ENCODE assay signal across 8 cellular contexts in genomic region chr9:85742630-85742928, GRCh38. TPM values are rescaled to one million over a fixed set of nuclear protein-coding genes. Genes with fewer than 3 reads are reported as not detected.
DNase-seq lines count a peak whose midpoint lies in the region; ATAC-seq, FAIRE-seq and TF ChIP-seq lines count a peak whose summit lies in the region.

No MANE protein-coding gene starts in this region.

- H3K4me3 ChIP-seq in heart left ventricle (peak overlapping the region; percentile 81 to 100 (median 98)), WERI-Rb-1 (ENCODE audit: low read depth, low read length) (peak overlapping the region; percentile 66), right atrium auricular region (peak overlapping the region; percentile 96 to 97), small intestine (ENCODE audit: low read depth in 1 of 2, low read length in 2 of 2) (peak overlapping the region in 1 of 2 donors; percentile 76)

- TF ChIP-seq POLR2A in heart left ventricle (IDR thresholded peaks at IDR 0.05), result no peak

- H3K4me1 ChIP-seq in heart left ventricle (peaks cover 0 to 54% (median 15%) of the 10 kb centered on the region in 12 donors), right atrium auricular region (peaks cover 0 to 22% of the 10 kb centered on the region in 2 donors), small intestine (ENCODE audit: control insufficient read depth in 2 of 2, insufficient read depth in 1 of 2, low read depth in 1 of 2, low read length in 1 of 2) (no peaks in the 10 kb centered on the region)

- H3K27me3 ChIP-seq in heart left ventricle (no peaks in the 10 kb centered on the region), WERI-Rb-1 (ENCODE audit: insufficient read depth, low read depth, severe bottlenecking) (no peaks in the 10 kb centered on the region), right atrium auricular region (no peaks in the 10 kb centered on the region), small intestine (ENCODE audit: control insufficient read depth in 2 of 2, insufficient read depth in 2 of 2, low read length in 2 of 2) (no peaks in the 10 kb centered on the region)

- no peak for FAIRE-seq in small intestine (lab: Jason Lieb, UNC)
- no peak for FAIRE-seq in urothelium cell line (lab: Jason Lieb, UNC)

- WGBS in heart left ventricle, 4 donors, result 1 to 4% (median 3%) methylated on average over 3 of the region's 3 CpGs
- WGBS in small intestine, 3 donors, result 0 to 4% (median 0%) methylated on average over 3 of the region's 3 CpGs

- intact Hi-C loops in heart left ventricle (cut with DNase I) (loop anchor here in 5 of 10 donors (5.0 to 10.0 kb wide), 4 partner anchors 40 to 62 kb away; no protein-coding TSS in a partner anchor), Right ventricle myocardium superior (cut with DNase I) (loop anchor here (5.0 kb wide), 1 partner anchor 65 kb away; no protein-coding TSS in a partner anchor)

- TF ChIP-seq CTCF in heart left ventricle (IDR thresholded peaks at IDR 0.05), result no peak
- TF ChIP-seq CTCF in WERI-Rb-1 (IDR thresholded peaks at IDR 0.05; ENCODE audit: low read depth, low read length), result no peak
- no peak for TF ChIP-seq CTCF in right atrium auricular region (IDR thresholded peaks at IDR 0.05)

- H3K9me3 ChIP-seq in heart left ventricle (no peaks in the 10 kb centered on the region), WERI-Rb-1 (ENCODE audit: severe bottlenecking) (no peaks in the 10 kb centered on the region), right atrium auricular region (no peaks in the 10 kb centered on the region), small intestine (ENCODE audit: control insufficient read depth, low read depth) (no peaks in the 10 kb centered on the region)

- ATAC-seq in heart left ventricle (no peak), Right ventricle myocardium superior (ENCODE audit: poor library complexity) (no peak)

- DNase-seq in heart left ventricle (no peak), Right ventricle myocardium superior (no peak), WERI-Rb-1 (no peak), right atrium auricular region (ENCODE audit: low spot score) (no peak), small intestine (peak; percentile 15), GOT3 (lab: John Stamatoyannopoulos, UW) (no peak), urothelium cell line (ENCODE audit: low spot score) (no peak), NCI-H2227 (lab: John Stamatoyannopoulos, UW; ENCODE audit: unreplicated experiment) (no peak)

- H3K36me3 ChIP-seq in heart left ventricle (no peaks in the 10 kb centered on the region), WERI-Rb-1 (no peaks in the 10 kb centered on the region), right atrium auricular region (no peaks in the 10 kb centered on the region), small intestine (ENCODE audit: control insufficient read depth in 2 of 2, insufficient read depth in 2 of 2, low read length in 2 of 2) (no peaks in the 10 kb centered on the region)

- H3K27ac ChIP-seq in heart left ventricle (peak overlapping the region in 10 of 12 donors; percentile 49 to 93 (median 85)), WERI-Rb-1 (peak overlapping the region; percentile 78), right atrium auricular region (peak overlapping the region; percentile 95 to 97), small intestine (ENCODE audit: low read depth in 1 of 2, low read length in 1 of 2) (peak overlapping the region in 1 of 2 donors; percentile 87)

RNA-seq across cellular contexts. Expression of gene AGTPBP1, which starts 0.8 kb away (rescaled TPM):
- total RNA-seq in heart left ventricle (10 to 100 TPM; 39.5 to 72.4 (median 48.1) TPM), Right ventricle myocardium superior (78.3 TPM), right atrium auricular region (10 to 100 TPM; 34.1 to 53.2 TPM)
- polyA plus RNA-seq in heart left ventricle (10 to 100 TPM in 1 of 2 donors, 1 to 10 TPM in 1; 7.1 to 23.0 TPM), small intestine (1 to 10 TPM; 2.7 to 4.7 (median 3.6) TPM)
